8 cellular contexts compared by ENCODE assay signal in genomic region chr4:128862608-128863313, GRCh38. TPM values are rescaled to one million over a fixed set of nuclear protein-coding genes. Genes with fewer than 3 reads are reported as not detected.
DNase-seq lines count a peak whose midpoint lies in the region; ATAC-seq and TF ChIP-seq lines count a peak whose summit lies in the region.

No MANE protein-coding gene starts in this region.

- intact Hi-C loops in activated CD4-positive, alpha-beta memory T cell treated with anti-CD3 and anti-CD28 coated beads for 36 hours (cut with micrococcal nuclease), result loop anchor here (1.0 to 5.0 kb wide), 9 partner anchors 8 to 671 kb away; partner anchors contain the start of genes PGRMC2 and SCLT1

- peak; percentile 72 for DNase-seq in activated CD4-positive, alpha-beta memory T cell treated with anti-CD3 and anti-CD28 coated beads for 36 hours
- DNase-seq in erythroblast (lab: John Stamatoyannopoulos, UW) (peak; percentile 16 to 25), SW 1271 (lab: John Stamatoyannopoulos, UW) (no peak), NCI-H1417 treated with DMSO at 0.1 percent for 48 hours (lab: John Stamatoyannopoulos, UW) (no peak), AG08395 (ENCODE audit: low spot score) (no peak)

- H3K27ac Mint-ChIP-seq in activated CD4-positive, alpha-beta memory T cell treated with anti-CD3 and anti-CD28 coated beads for 36 hours, result peak overlapping the region; percentile 83
- H3K27ac Mint-ChIP-seq in stimulated activated naive CD8-positive, alpha-beta T cell treated with anti-CD3 and anti-CD28 coated beads, Interleukin-15, Interleukin-2, amounts not matched to agents 100 ng/mL and 50 ng/mL, for 24 hours, result peak overlapping the region; percentile 63

- no peak for TF ChIP-seq POLR2A in erythroblast (IDR thresholded peaks at IDR 0.05; ENCODE audit: low read length)

- peaks cover 46% of the 10 kb centered on the region for H3K4me1 Mint-ChIP-seq in activated CD4-positive, alpha-beta memory T cell treated with anti-CD3 and anti-CD28 coated beads for 36 hours (ENCODE audit: low read depth)
- H3K4me1 Mint-ChIP-seq in stimulated activated naive CD8-positive, alpha-beta T cell treated with anti-CD3 and anti-CD28 coated beads, Interleukin-15, Interleukin-2, amounts not matched to agents 100 ng/mL and 50 ng/mL, for 24 hours (ENCODE audit: low read depth), result peaks cover 51% of the 10 kb centered on the region

- no peaks in the 10 kb centered on the region for H3K27me3 Mint-ChIP-seq in activated CD4-positive, alpha-beta memory T cell treated with anti-CD3 and anti-CD28 coated beads for 36 hours
- no peaks in the 10 kb centered on the region for H3K27me3 Mint-ChIP-seq in stimulated activated naive CD8-positive, alpha-beta T cell treated with anti-CD3 and anti-CD28 coated beads, Interleukin-15, Interleukin-2, amounts not matched to agents 100 ng/mL and 50 ng/mL, for 24 hours

- H3K36me3 Mint-ChIP-seq in activated CD4-positive, alpha-beta memory T cell treated with anti-CD3 and anti-CD28 coated beads for 36 hours, result peaks cover 53% of the 10 kb centered on the region
- H3K36me3 Mint-ChIP-seq in stimulated activated naive CD8-positive, alpha-beta T cell treated with anti-CD3 and anti-CD28 coated beads, Interleukin-15, Interleukin-2, amounts not matched to agents 100 ng/mL and 50 ng/mL, for 24 hours (ENCODE audit: low read depth), result peaks cover 76% of the 10 kb centered on the region

- ATAC-seq in GM18873 (IDR thresholded peaks at IDR 0.05; ENCODE audit: low FRiP score, unreplicated experiment) (peak; percentile 47), HG03025 (IDR thresholded peaks at IDR 0.05; ENCODE audit: low FRiP score, unreplicated experiment) (peak; percentile 50)

- no peaks in the 10 kb centered on the region for H3K9me3 Mint-ChIP-seq in activated CD4-positive, alpha-beta memory T cell treated with anti-CD3 and anti-CD28 coated beads for 36 hours
- no peaks in the 10 kb centered on the region for H3K9me3 Mint-ChIP-seq in stimulated activated naive CD8-positive, alpha-beta T cell treated with anti-CD3 and anti-CD28 coated beads, Interleukin-15, Interleukin-2, amounts not matched to agents 100 ng/mL and 50 ng/mL, for 24 hours

- CTCF ChIA-PET in activated CD4-positive, alpha-beta memory T cell treated with anti-CD3 and anti-CD28 coated beads for 36 hours (lab: Charles Lee), result interaction anchor here (0.5 to 2.5 kb wide), 17 partner anchors 8 to 671 kb away, joined by 3 to 11 read pairs (median 4); partner anchors contain the start of gene JADE1

- peak overlapping the region; percentile 4 for H3K4me3 Mint-ChIP-seq in activated CD4-positive, alpha-beta memory T cell treated with anti-CD3 and anti-CD28 coated beads for 36 hours
- no peak overlapping the region for H3K4me3 Mint-ChIP-seq in stimulated activated naive CD8-positive, alpha-beta T cell treated with anti-CD3 and anti-CD28 coated beads, Interleukin-15, Interleukin-2, amounts not matched to agents 100 ng/mL and 50 ng/mL, for 24 hours

- POLR2A ChIA-PET in activated CD4-positive, alpha-beta memory T cell treated with anti-CD3 and anti-CD28 coated beads for 36 hours (lab: Charles Lee), result interaction anchor here (1.6 to 2.4 kb wide), 2 partner anchors 51 to 53 kb away, joined by 5 to 10 read pairs; partner anchors contain the start of gene JADE1

RNA-seq across cellular contexts. Expression of gene JADE1, which starts 53.3 kb away (rescaled TPM):
- total RNA-seq in activated CD4-positive, alpha-beta memory T cell treated with anti-CD3 and anti-CD28 coated beads for 36 hours, result 10 to 100 TPM; 25.4 to 28.3 TPM

Comparison
In these comparisons a context has a peak if more than half of its experiments do, and no peak if none do; other contexts are left out.
1. DNase-seq: peak in activated CD4-positive, alpha-beta memory T cell treated with anti-CD3 and anti-CD28 coated beads for 36 hours (single experiment) and erythroblast (2 of 2); none in SW 1271 (0 of 2), NCI-H1417 treated with DMSO at 0.1 percent for 48 hours (single experiment) and AG08395 (single experiment).